Comparison of ENCODE assay signal across 1 cellular context in the genomic region with DNA sequence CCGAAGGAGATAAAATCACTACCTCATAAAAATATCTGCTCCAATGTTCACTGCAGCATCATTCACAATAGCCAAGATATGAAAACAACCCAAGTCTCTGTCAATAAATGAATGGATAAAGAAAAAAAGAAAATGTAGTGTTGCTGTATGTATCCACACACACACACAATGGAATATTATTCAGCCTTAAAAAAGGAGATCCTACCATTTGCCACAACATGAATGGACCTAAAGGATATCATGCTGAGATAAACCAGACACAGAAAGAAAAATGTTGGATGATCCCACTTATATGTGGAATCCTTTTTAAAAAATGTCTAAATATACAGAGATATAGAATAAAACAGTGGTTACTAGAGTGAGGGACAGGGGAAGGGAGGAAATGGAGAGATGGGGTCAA.
TF ChIP-seq lines count a peak whose summit lies in the region.

No MANE protein-coding gene starts in this region.

TF ChIP-seq in K562, 482 proteins besides CTCF, POLR2A, EP300 and RAD21 (continued from another document):
- TF ChIP-seq, protein P1, sequence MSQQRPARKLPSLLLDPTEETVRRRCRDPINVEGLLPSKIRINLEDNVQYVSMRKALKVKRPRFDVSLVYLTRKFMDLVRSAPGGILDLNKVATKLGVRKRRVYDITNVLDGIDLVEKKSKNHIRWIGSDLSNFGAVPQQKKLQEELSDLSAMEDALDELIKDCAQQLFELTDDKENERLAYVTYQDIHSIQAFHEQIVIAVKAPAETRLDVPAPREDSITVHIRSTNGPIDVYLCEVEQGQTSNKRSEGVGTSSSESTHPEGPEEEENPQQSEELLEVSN (IDR thresholded peaks at IDR 0.05; ENCODE audit: borderline replicate concordance in 1 of 2, extremely low read depth in 1 of 2, insufficient read depth in 1 of 2, insufficient read length in 1 of 2, low read depth in 1 of 2, low read length in 1 of 2, poor library complexity in 1 of 2, severe bottlenecking in 1 of 2), result no peak
- no peak for TF ChIP-seq HMG20A (CRISPR knock-in tag; conservative IDR thresholded peaks at IDR 0.05)
- no peak for TF ChIP-seq ZNF589 (CRISPR knock-in tag; IDR thresholded peaks at IDR 0.05; ENCODE audit: low read depth)
- peak; percentile 68 for TF ChIP-seq RBM25 (IDR thresholded peaks at IDR 0.05; ENCODE audit: low read depth, low read length, severe bottlenecking)
- no peak for TF ChIP-seq PCBP2 (IDR thresholded peaks at IDR 0.05; ENCODE audit: low read depth, low read length, poor library complexity, severe bottlenecking)
- no peak for TF ChIP-seq MYC (IDR thresholded peaks at IDR 0.05; ENCODE audit: low read depth, low read length)
- no peak for TF ChIP-seq MYC (CRISPR knock-in tag; IDR thresholded peaks at IDR 0.05; ENCODE audit: borderline replicate concordance, low read depth)
- TF ChIP-seq NR2F6 (CRISPR knock-in tag; IDR thresholded peaks at IDR 0.05), result no peak
- TF ChIP-seq, protein P2, sequence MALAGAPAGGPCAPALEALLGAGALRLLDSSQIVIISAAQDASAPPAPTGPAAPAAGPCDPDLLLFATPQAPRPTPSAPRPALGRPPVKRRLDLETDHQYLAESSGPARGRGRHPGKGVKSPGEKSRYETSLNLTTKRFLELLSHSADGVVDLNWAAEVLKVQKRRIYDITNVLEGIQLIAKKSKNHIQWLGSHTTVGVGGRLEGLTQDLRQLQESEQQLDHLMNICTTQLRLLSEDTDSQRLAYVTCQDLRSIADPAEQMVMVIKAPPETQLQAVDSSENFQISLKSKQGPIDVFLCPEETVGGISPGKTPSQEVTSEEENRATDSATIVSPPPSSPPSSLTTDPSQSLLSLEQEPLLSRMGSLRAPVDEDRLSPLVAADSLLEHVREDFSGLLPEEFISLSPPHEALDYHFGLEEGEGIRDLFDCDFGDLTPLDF (CRISPR knock-in tag; IDR thresholded peaks at IDR 0.05), result no peak
- TF ChIP-seq ZNF830 (CRISPR knock-in tag; IDR thresholded peaks at IDR 0.05), result no peak
- no peak for TF ChIP-seq TCF3 (CRISPR knock-in tag; IDR thresholded peaks at IDR 0.05)
- TF ChIP-seq CBX8 (IDR thresholded peaks at IDR 0.05; ENCODE audit: borderline replicate concordance, extremely low read depth, low read depth, low read length, poor library complexity, severe bottlenecking), result no peak
- TF ChIP-seq, protein P3, sequence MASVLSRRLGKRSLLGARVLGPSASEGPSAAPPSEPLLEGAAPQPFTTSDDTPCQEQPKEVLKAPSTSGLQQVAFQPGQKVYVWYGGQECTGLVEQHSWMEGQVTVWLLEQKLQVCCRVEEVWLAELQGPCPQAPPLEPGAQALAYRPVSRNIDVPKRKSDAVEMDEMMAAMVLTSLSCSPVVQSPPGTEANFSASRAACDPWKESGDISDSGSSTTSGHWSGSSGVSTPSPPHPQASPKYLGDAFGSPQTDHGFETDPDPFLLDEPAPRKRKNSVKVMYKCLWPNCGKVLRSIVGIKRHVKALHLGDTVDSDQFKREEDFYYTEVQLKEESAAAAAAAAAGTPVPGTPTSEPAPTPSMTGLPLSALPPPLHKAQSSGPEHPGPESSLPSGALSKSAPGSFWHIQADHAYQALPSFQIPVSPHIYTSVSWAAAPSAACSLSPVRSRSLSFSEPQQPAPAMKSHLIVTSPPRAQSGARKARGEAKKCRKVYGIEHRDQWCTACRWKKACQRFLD (CRISPR knock-in tag; IDR thresholded peaks at IDR 0.05), result no peak
- TF ChIP-seq, protein P4, sequence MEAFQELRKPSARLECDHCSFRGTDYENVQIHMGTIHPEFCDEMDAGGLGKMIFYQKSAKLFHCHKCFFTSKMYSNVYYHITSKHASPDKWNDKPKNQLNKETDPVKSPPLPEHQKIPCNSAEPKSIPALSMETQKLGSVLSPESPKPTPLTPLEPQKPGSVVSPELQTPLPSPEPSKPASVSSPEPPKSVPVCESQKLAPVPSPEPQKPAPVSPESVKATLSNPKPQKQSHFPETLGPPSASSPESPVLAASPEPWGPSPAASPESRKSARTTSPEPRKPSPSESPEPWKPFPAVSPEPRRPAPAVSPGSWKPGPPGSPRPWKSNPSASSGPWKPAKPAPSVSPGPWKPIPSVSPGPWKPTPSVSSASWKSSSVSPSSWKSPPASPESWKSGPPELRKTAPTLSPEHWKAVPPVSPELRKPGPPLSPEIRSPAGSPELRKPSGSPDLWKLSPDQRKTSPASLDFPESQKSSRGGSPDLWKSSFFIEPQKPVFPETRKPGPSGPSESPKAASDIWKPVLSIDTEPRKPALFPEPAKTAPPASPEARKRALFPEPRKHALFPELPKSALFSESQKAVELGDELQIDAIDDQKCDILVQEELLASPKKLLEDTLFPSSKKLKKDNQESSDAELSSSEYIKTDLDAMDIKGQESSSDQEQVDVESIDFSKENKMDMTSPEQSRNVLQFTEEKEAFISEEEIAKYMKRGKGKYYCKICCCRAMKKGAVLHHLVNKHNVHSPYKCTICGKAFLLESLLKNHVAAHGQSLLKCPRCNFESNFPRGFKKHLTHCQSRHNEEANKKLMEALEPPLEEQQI (IDR thresholded peaks at IDR 0.05), result no peak
- TF ChIP-seq, protein P5, sequence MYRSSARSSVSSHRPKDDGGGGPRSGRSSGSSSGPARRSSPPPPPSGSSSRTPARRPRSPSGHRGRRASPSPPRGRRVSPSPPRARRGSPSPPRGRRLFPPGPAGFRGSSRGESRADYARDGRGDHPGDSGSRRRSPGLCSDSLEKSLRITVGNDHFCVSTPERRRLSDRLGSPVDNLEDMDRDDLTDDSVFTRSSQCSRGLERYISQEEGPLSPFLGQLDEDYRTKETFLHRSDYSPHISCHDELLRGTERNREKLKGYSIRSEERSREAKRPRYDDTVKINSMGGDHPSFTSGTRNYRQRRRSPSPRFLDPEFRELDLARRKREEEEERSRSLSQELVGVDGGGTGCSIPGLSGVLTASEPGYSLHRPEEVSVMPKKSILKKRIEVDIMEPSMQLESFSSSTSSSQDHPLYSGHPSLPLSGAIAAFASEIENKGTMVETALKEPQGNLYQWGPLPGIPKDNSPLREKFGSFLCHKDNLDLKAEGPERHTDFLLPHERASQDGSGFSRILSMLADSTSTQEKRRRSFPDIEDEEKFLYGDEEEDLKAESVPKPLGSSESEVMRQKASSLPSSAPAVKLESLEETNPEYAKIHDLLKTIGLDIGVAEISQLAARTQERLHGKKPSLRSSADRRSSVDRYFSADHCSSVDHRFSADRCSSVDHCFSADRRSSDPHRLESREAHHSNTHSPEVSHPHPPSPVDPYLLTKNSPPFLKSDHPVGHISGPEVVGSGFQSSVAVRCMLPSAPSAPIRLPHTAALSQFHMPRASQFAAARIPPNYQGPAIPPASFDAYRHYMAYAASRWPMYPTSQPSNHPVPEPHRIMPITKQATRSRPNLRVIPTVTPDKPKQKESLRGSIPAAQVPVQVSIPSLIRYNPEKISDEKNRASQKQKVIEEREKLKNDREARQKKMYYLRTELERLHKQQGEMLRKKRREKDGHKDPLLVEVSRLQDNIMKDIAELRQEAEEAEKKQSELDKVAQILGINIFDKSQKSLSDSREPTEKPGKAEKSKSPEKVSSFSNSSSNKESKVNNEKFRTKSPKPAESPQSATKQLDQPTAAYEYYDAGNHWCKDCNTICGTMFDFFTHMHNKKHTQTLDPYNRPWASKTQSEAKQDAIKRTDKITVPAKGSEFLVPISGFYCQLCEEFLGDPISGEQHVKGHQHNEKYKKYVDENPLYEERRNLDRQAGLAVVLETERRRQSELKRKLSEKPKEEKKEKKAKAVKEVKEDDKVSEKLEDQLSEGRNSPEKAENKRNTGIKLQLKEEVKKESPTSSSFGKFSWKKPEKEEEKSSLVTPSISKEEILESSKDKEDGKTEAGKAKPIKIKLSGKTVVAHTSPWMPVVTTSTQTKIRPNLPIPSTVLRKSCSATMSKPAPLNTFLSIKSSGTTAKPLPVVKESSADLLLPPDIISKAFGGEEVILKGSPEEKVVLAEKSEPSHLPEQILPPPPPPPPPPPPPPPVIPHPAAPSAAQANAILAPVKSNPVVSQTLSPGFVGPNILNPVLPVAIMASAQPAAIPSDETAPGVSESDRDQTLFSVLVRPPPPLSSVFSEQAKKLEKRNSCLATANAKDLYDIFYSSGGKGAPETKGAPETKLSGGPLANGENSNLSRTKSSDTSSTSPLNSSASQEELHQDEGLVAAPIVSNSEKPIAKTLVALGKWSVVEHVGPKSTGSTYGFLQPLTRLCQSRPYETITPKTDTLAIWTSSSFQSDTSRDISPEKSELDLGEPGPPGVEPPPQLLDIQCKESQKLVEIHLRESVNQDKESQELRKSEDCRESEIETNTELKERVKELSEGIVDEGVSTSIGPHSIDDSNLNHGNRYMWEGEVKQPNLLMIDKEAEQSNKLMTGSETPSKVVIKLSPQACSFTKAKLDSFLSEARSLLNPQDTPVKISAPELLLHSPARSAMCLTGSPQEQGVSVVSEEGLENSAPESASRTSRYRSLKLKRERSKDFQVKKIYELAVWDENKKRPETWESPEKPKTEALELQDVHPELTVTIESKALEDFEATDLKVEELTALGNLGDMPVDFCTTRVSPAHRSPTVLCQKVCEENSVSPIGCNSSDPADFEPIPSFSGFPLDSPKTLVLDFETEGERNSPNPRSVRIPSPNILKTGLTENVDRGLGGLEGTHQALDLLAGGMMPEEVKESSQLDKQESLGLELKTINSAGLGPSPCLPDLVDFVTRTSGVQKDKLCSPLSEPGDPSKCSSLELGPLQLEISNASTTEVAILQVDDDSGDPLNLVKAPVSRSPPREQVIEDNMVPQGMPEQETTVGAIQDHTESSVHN (IDR thresholded peaks at IDR 0.05; ENCODE audit: borderline replicate concordance in 1 of 2, low read depth in 1 of 2), result no peak
- no peak for TF ChIP-seq ZNF12 (CRISPR knock-in tag; IDR thresholded peaks at IDR 0.05)
- peak; percentile 78 for TF ChIP-seq ZNF146 (CRISPR knock-in tag; IDR thresholded peaks at IDR 0.05; ENCODE audit: unreplicated experiment)
- peak; percentile 36; the same call in 1 of the 2 replicates for TF ChIP-seq BCOR (IDR thresholded peaks at IDR 0.05)
- TF ChIP-seq, protein P6, sequence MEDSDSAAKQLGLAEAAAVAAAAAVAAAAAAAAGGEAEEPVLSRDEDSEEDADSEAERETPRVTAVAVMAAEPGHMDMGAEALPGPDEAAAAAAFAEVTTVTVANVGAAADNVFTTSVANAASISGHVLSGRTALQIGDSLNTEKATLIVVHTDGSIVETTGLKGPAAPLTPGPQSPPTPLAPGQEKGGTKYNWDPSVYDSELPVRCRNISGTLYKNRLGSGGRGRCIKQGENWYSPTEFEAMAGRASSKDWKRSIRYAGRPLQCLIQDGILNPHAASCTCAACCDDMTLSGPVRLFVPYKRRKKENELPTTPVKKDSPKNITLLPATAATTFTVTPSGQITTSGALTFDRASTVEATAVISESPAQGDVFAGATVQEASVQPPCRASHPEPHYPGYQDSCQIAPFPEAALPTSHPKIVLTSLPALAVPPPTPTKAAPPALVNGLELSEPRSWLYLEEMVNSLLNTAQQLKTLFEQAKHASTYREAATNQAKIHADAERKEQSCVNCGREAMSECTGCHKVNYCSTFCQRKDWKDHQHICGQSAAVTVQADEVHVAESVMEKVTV (CRISPR knock-in tag; IDR thresholded peaks at IDR 0.05), result no peak
